33 cellular contexts compared by ENCODE assay signal in genomic region chr1:4554291-4554865, GRCh38.
"Had no signal": no experiment of that assay in that cellular context is flagged by ENCODE, and none has a peak within 500 bp of the region (broad histone marks: within the 10 kb centered on the region; RNA-seq: fewer than 3 reads in every experiment).

No MANE protein-coding gene starts in this region.

- H3K27ac Mint-ChIP-seq: activated B cell treated with CpG ODN at 0.5 μM for 24 hours; activated CD4-positive, alpha-beta memory T cell treated with anti-CD3 and anti-CD28 coated beads, Interleukin-2, amount 10 ng/mL, durations not matched to agents 7 days and 5 days; activated CD4-positive, alpha-beta T cell treated with anti-CD3 and anti-CD28 coated beads, Interleukin-2, amount 10 ng/mL, durations not matched to agents 7 days and 5 days; activated CD8-positive, alpha-beta T cell treated with anti-CD3 and anti-CD28 coated beads, Interleukin-2, amount 10 ng/mL, durations not matched to agents 7 days and 5 days; activated naive CD4-positive, alpha-beta T cell treated with anti-CD3 and anti-CD28 coated beads, Interleukin-2, amount 10 ng/mL, durations not matched to agents 7 days and 5 days; activated naive CD4-positive, alpha-beta T cell treated with anti-CD3 and anti-CD28 coated beads, Interleukin-2, amount 50 U/mL, for 24 hours; activated naive CD8-positive, alpha-beta T cell; activated naive CD8-positive, alpha-beta T cell treated with anti-CD3 and anti-CD28 coated beads, Interleukin-2, amount 10 ng/mL, durations not matched to agents 7 days and 5 days; activated naive CD8-positive, alpha-beta T cell treated with anti-CD3 and anti-CD28 coated beads, Interleukin-2, amount 50 U/mL, for 24 hours; activated T-cell treated with anti-CD3 and anti-CD28 coated beads, Interleukin-2, amount 50 U/mL, for 24 hours; activated T-helper 2 cell treated with anti-CD3 and anti-CD28 coated beads, Interferon-gamma antibody, Interleukin-2, Interleukin-4, amounts not matched to agents 10 μg/mL and 5 μg/mL and 100 μg/mL, durations not matched to agents 14 hours and 24 hours and 36 hours; brain; T-helper 1 cell treated with Interleukin-12 subunit alpha and Interleukin-12 subunit beta and Interleukin-4 antibody, amounts not matched to agents 30 μg/mL and 1 μg/mL, for 36 hours; T-helper 2 cell treated with Interferon-gamma antibody and Interleukin-4, amounts not matched to agents 5 μg/mL and 100 μg/mL, for 36 hours had no signal

- H3K27me3 ChIP-seq: ascending aorta, cardiac muscle cell had no signal

- H3K4me1 Mint-ChIP-seq: activated B cell treated with CpG ODN at 0.5 μM for 24 hours; activated CD4-positive, alpha-beta memory T cell treated with anti-CD3 and anti-CD28 coated beads, Interleukin-2, amount 10 ng/mL, durations not matched to agents 7 days and 5 days; activated CD4-positive, alpha-beta T cell treated with anti-CD3 and anti-CD28 coated beads, Interleukin-2, amount 10 ng/mL, durations not matched to agents 7 days and 5 days; activated naive CD4-positive, alpha-beta T cell treated with anti-CD3 and anti-CD28 coated beads, Interleukin-2, amount 10 ng/mL, durations not matched to agents 7 days and 5 days; activated naive CD4-positive, alpha-beta T cell treated with anti-CD3 and anti-CD28 coated beads, Interleukin-2, amount 50 U/mL, for 24 hours; activated naive CD8-positive, alpha-beta T cell treated with anti-CD3 and anti-CD28 coated beads, Interleukin-2, amount 10 ng/mL, durations not matched to agents 7 days and 5 days; activated naive CD8-positive, alpha-beta T cell treated with anti-CD3 and anti-CD28 coated beads, Interleukin-2, amount 50 U/mL, for 24 hours; central memory CD8-positive, alpha-beta T cell had no signal

- DNase-seq: activated B cell treated with CpG ODN at 0.5 μM for 24 hours; activated CD4-positive, alpha-beta memory T cell treated with anti-CD3 and anti-CD28 coated beads, Interleukin-2, amount 10 ng/mL, durations not matched to agents 7 days and 5 days; activated CD4-positive, alpha-beta T cell treated with anti-CD3 and anti-CD28 coated beads for 48 hours; activated CD4-positive, alpha-beta T cell treated with anti-CD3 and anti-CD28 coated beads, Interleukin-2, amount 10 ng/mL, durations not matched to agents 7 days and 5 days; activated CD4-positive, alpha-beta T cell treated with anti-CD3 and anti-CD28 coated beads, Interleukin-2, amount 50 U/mL, for 48 hours; activated CD4-positive, CD25-positive, alpha-beta regulatory T cell treated with anti-CD3 and anti-CD28 coated beads, Interleukin-2, amount 50 U/mL, for 72 hours; activated CD8-positive, alpha-beta memory T cell treated with anti-CD3 and anti-CD28 coated beads, Interleukin-2, amount 50 U/mL, for 4 hours; activated CD8-positive, alpha-beta T cell treated with anti-CD3 and anti-CD28 coated beads, Interleukin-2, amount 10 ng/mL, durations not matched to agents 7 days and 5 days; activated effector memory CD4-positive, alpha-beta T cell treated with Interleukin-2 at 50 U/mL for 16 hours; activated gamma-delta T cell; activated naive CD4-positive, alpha-beta T cell treated with anti-CD3 and anti-CD28 coated beads, Interleukin-2, amount 10 ng/mL, durations not matched to agents 7 days and 5 days; activated naive CD4-positive, alpha-beta T cell treated with Interleukin-2 at 50 U/mL for 16 hours; activated naive CD8-positive, alpha-beta T cell treated with anti-CD3 and anti-CD28 coated beads, Interleukin-2, amount 10 ng/mL, durations not matched to agents 7 days and 5 days; activated naive CD8-positive, alpha-beta T cell treated with anti-CD3 and anti-CD28 coated beads, Interleukin-2, amount 50 U/mL, for 24 hours; activated T-cell treated with anti-CD3 and anti-CD28 coated beads, Interleukin-2, amount 50 U/mL, for 24 hours; activated T-cell treated with anti-CD3 and anti-CD28 coated beads, Interleukin-2, amount 50 U/mL, for 48 hours; amygdala; anterior cingulate cortex; caudate nucleus; SW 1271; T-helper 1 cell; T-helper 2 cell; T-helper 9 cell had no signal

- H3K4me3 ChIP-seq: ascending aorta, cardiac muscle cell had no signal

- H3K27ac ChIP-seq: ascending aorta, cardiac muscle cell, VCaP had no signal

- H3K4me3 Mint-ChIP-seq: activated B cell treated with CpG ODN at 0.5 μM for 24 hours; activated CD4-positive, alpha-beta memory T cell treated with anti-CD3 and anti-CD28 coated beads, Interleukin-2, amount 10 ng/mL, durations not matched to agents 7 days and 5 days; activated CD4-positive, alpha-beta T cell treated with anti-CD3 and anti-CD28 coated beads, Interleukin-2, amount 10 ng/mL, durations not matched to agents 7 days and 5 days; activated CD8-positive, alpha-beta T cell treated with anti-CD3 and anti-CD28 coated beads, Interleukin-2, amount 10 ng/mL, durations not matched to agents 7 days and 5 days; activated naive CD4-positive, alpha-beta T cell treated with anti-CD3 and anti-CD28 coated beads, Interleukin-2, amount 10 ng/mL, durations not matched to agents 7 days and 5 days; activated naive CD4-positive, alpha-beta T cell treated with anti-CD3 and anti-CD28 coated beads, Interleukin-2, amount 50 U/mL, for 24 hours; activated naive CD8-positive, alpha-beta T cell; activated naive CD8-positive, alpha-beta T cell treated with anti-CD3 and anti-CD28 coated beads, Interleukin-2, amount 10 ng/mL, durations not matched to agents 7 days and 5 days; activated naive CD8-positive, alpha-beta T cell treated with anti-CD3 and anti-CD28 coated beads, Interleukin-2, amount 50 U/mL, for 24 hours; activated T-cell treated with anti-CD3 and anti-CD28 coated beads, Interleukin-2, amount 50 U/mL, for 24 hours; brain; central memory CD8-positive, alpha-beta T cell; T-helper 1 cell treated with Interleukin-12 subunit alpha and Interleukin-12 subunit beta and Interleukin-4 antibody, amounts not matched to agents 30 μg/mL and 1 μg/mL, for 36 hours; T-helper 2 cell treated with Interferon-gamma antibody and Interleukin-4, amounts not matched to agents 5 μg/mL and 100 μg/mL, for 36 hours had no signal

- H3K36me3 Mint-ChIP-seq: activated naive CD4-positive, alpha-beta T cell treated with anti-CD3 and anti-CD28 coated beads, Interleukin-2, amount 10 ng/mL, durations not matched to agents 7 days and 5 days; activated naive CD4-positive, alpha-beta T cell treated with anti-CD3 and anti-CD28 coated beads, Interleukin-2, amount 50 U/mL, for 24 hours; activated naive CD8-positive, alpha-beta T cell; activated naive CD8-positive, alpha-beta T cell treated with anti-CD3 and anti-CD28 coated beads, Interleukin-2, amount 10 ng/mL, durations not matched to agents 7 days and 5 days; brain had no signal

- H3K27me3 Mint-ChIP-seq: activated CD4-positive, alpha-beta memory T cell treated with anti-CD3 and anti-CD28 coated beads, Interleukin-2, amount 10 ng/mL, durations not matched to agents 7 days and 5 days; activated CD4-positive, alpha-beta T cell treated with anti-CD3 and anti-CD28 coated beads, Interleukin-2, amount 10 ng/mL, durations not matched to agents 7 days and 5 days; activated naive CD4-positive, alpha-beta T cell treated with anti-CD3 and anti-CD28 coated beads, Interleukin-2, amount 10 ng/mL, durations not matched to agents 7 days and 5 days had no signal

- H3K9me3 ChIP-seq: ascending aorta had no signal

- H3K9me3 Mint-ChIP-seq: activated B cell treated with CpG ODN at 0.5 μM for 24 hours; activated CD4-positive, alpha-beta memory T cell treated with anti-CD3 and anti-CD28 coated beads, Interleukin-2, amount 10 ng/mL, durations not matched to agents 7 days and 5 days; activated CD4-positive, alpha-beta T cell treated with anti-CD3 and anti-CD28 coated beads, Interleukin-2, amount 10 ng/mL, durations not matched to agents 7 days and 5 days; activated naive CD4-positive, alpha-beta T cell treated with anti-CD3 and anti-CD28 coated beads, Interleukin-2, amount 10 ng/mL, durations not matched to agents 7 days and 5 days; activated naive CD4-positive, alpha-beta T cell treated with anti-CD3 and anti-CD28 coated beads, Interleukin-2, amount 50 U/mL, for 24 hours; activated naive CD8-positive, alpha-beta T cell treated with anti-CD3 and anti-CD28 coated beads, Interleukin-2, amount 50 U/mL, for 24 hours; activated T-cell treated with anti-CD3 and anti-CD28 coated beads, Interleukin-2, amount 50 U/mL, for 24 hours; activated T-helper 2 cell treated with anti-CD3 and anti-CD28 coated beads, Interferon-gamma antibody, Interleukin-2, Interleukin-4, amounts not matched to agents 10 μg/mL and 5 μg/mL and 100 μg/mL, durations not matched to agents 14 hours and 24 hours and 36 hours; central memory CD8-positive, alpha-beta T cell; T-helper 1 cell treated with Interleukin-12 subunit alpha and Interleukin-12 subunit beta and Interleukin-4 antibody, amounts not matched to agents 30 μg/mL and 1 μg/mL, for 36 hours; T-helper 2 cell treated with Interferon-gamma antibody and Interleukin-4, amounts not matched to agents 5 μg/mL and 100 μg/mL, for 36 hours had no signal

- H3K4me1 ChIP-seq: ascending aorta had no signal

- ATAC-seq: activated CD8-positive, alpha-beta T cell treated with anti-CD3 and anti-CD28 coated beads, Interleukin-2, amount 10 ng/mL, durations not matched to agents 7 days and 5 days; activated naive CD8-positive, alpha-beta T cell treated with anti-CD3 and anti-CD28 coated beads, Interleukin-2, amount 50 U/mL, for 24 hours had no signal

- H3K36me3 ChIP-seq: ascending aorta, cardiac muscle cell had no signal
